In the genomic region with DNA sequence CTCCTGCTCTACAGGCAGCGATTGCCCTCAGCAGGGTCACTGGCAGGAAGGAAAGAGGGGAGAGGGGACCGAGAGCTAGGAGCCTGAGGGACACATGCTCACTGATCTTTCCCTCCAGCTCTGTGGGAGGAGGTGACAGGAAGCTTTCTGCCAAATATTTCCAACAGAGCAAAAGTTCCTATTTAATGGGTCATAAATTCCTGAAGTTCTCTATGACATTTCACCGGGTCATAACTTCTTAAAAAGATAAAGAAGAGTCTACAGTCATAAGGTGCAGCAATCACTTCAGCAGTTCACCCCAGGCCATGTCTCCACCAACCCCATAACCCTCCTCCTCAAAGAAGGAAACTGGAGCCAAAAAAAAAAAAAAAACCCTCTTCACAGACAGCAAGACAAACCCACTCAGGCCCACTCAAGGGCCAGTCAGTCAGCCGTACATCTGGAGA, we compare ENCODE assay signal across 23 cellular contexts.
DNase-seq lines count a peak whose midpoint lies in the region; ATAC-seq, FAIRE-seq and TF ChIP-seq lines count a peak whose summit lies in the region.
"Had no signal": no experiment of that assay in that cellular context is flagged by ENCODE, and none has a peak within 500 bp of the region (broad histone marks: within the 10 kb centered on the region; RNA-seq: fewer than 3 reads in every experiment).

No MANE protein-coding gene starts in this region.

- no peak for FAIRE-seq in HepG2 (lab: Jason Lieb, UNC)
- FAIRE-seq: islet of Langerhans had no signal

- H3F3A ChIP-seq in PC-3 (ENCODE audit: low read length, unreplicated experiment) = no peaks in the 10 kb centered on the region

- H3K79me2 ChIP-seq in HepG2 (ENCODE audit: insufficient read depth, low read length) (no peaks in the 10 kb centered on the region), PC-3 (ENCODE audit: low read length) (no peaks in the 10 kb centered on the region)

- H2AFZ ChIP-seq in HepG2 (ENCODE audit: low read length) = peak overlapping the region; percentile 12
- H2AFZ ChIP-seq in PC-3 (ENCODE audit: low read length) = no peak overlapping the region

- intact Hi-C loops in HepG2 (cut with micrococcal nuclease; ENCODE audit: unreplicated experiment) = no loop called here
- intact Hi-C loops in right lobe of liver (cut with DNase I) = no loop called here
- intact Hi-C loops in PC-3 (cut with micrococcal nuclease) = loop anchor here (2.0 to 5.0 kb wide), 2 partner anchors 152 to 481 kb away; partner anchors contain the start of gene NR2F1-AS1

- CTCF ChIA-PET in HepG2 (lab: Yijun Ruan, JAX; ENCODE audit: low intra/inter-chr PET ratio, low total read pairs) (no interaction called here), PC-3 (lab: Charles Lee) (no interaction called here)

- H3K4me2 ChIP-seq in HepG2 (ENCODE audit: low read depth, low read length) (peak overlapping the region; percentile 29; the same call in 1 of the 2 replicates), PC-3 (ENCODE audit: low read length) (peak overlapping the region; percentile 21)
- H3K4me2 ChIP-seq: BLaER1 treated with 17β-estradiol and CSF1 and Interleukin-3, amounts not matched to agents 10 nM and 100 nM had no signal

- no peaks in the 10 kb centered on the region for H4K20me1 ChIP-seq in HepG2 (ENCODE audit: insufficient read depth, low read length)
- no peaks in the 10 kb centered on the region for H4K20me1 ChIP-seq in PC-3 (ENCODE audit: low read length)
- H4K20me1 ChIP-seq: BLaER1 treated with 17β-estradiol and CSF1 and Interleukin-3, amounts not matched to agents 10 nM and 100 nM had no signal

- POLR2A ChIA-PET in HepG2 (lab: Yijun Ruan, JAX) (no interaction called here), PC-3 (lab: Charles Lee; ENCODE audit: unreplicated experiment) (no interaction called here)

- no peaks in the 10 kb centered on the region; a peak in 1 of 5 replicates for H3K27me3 ChIP-seq in HepG2 (ENCODE audit: control insufficient read depth in 1 of 2, insufficient read depth in 2 of 2, low read length in 2 of 2)
- H3K27me3 ChIP-seq in right lobe of liver = no peaks in the 10 kb centered on the region
- no peaks in the 10 kb centered on the region for H3K27me3 ChIP-seq in PC-3 (ENCODE audit: low read length)
- H3K27me3 ChIP-seq in Peyer's patch = no peaks in the 10 kb centered on the region
- H3K27me3 ChIP-seq: BLaER1 treated with 17β-estradiol and CSF1 and Interleukin-3, amounts not matched to agents 10 nM and 100 nM; stomach had no signal

- no peak for TF ChIP-seq RAD21 in HepG2 (CRISPR knock-in tag; IDR thresholded peaks at IDR 0.05)

- ATAC-seq in HepG2 = no peak; the same call in 2 of the 3 replicates
- no peak for ATAC-seq in right lobe of liver
- peak; percentile 66 for ATAC-seq in PC-3
- ATAC-seq: mucosa of descending colon had no signal

- no peak for TF ChIP-seq EP300 in HepG2 (IDR thresholded peaks at IDR 0.05; ENCODE audit: low read depth in 2 of 2, low read length in 2 of 2)
- no peak for TF ChIP-seq EP300 in HepG2 (CRISPR knock-in tag; IDR thresholded peaks at IDR 0.05; ENCODE audit: borderline replicate concordance)

- H3K4me3 ChIP-seq in HepG2 (replicated peaks in 1 of 3; ENCODE audit: insufficient read depth in 1 of 3, low read depth in 2 of 3, low read length in 3 of 3) (no peak overlapping the region), right lobe of liver (no peak overlapping the region), PC-3 (ENCODE audit: low read length) (no peak overlapping the region), Peyer's patch (no peak overlapping the region)
- H3K4me3 ChIP-seq: BLaER1 treated with 17β-estradiol and CSF1 and Interleukin-3, amounts not matched to agents 10 nM and 100 nM; cardiac muscle cell; mucosa of descending colon; SK-N-MC; stomach had no signal

- in situ Hi-C loops in HepG2 (cut with HindIII; ENCODE audit: extremely low pct_ligation_motif_present, low pct_unique_long_range_greater_than_20kb) = no loop called here

- DNase-seq in HepG2 (ENCODE audit: low spot score) = no peak
- DNase-seq in right lobe of liver = no peak
- peak; percentile 61 for DNase-seq in PC-3
- DNase-seq in kidney tubule cell (ENCODE audit: low spot score) = peak; percentile 23
- no peak for DNase-seq in NCI-H2171 (lab: John Stamatoyannopoulos, UW)
- DNase-seq in Peyer's patch = no peak
- no peak for DNase-seq in NCI-H187 treated with DMSO at 0.1 percent for 48 hours (lab: John Stamatoyannopoulos, UW)
- no peak for DNase-seq in iPS-NIHi7 (ENCODE audit: extremely low spot score)
- DNase-seq: 8988T; activated CD4-positive, alpha-beta T cell treated with anti-CD3 and anti-CD28 coated beads, Interleukin-2, amount 10 ng/mL, durations not matched to agents 24 days and 14 days; activated naive CD4-positive, alpha-beta T cell treated with anti-CD3 and anti-CD28 coated beads, Interleukin-2, amount 50 U/mL, for 16 hours; Calu3; GOT3; KG1; mucosa of descending colon; NCI-H69; stomach; T-helper 2 cell had no signal

- TF ChIP-seq POLR2A in HepG2 (IDR thresholded peaks at IDR 0.05; ENCODE audit: insufficient read depth in 1 of 2, low read depth in 2 of 2, low read length in 2 of 2) = no peak
- TF ChIP-seq POLR2A in right lobe of liver (IDR thresholded peaks at IDR 0.05) = no peak
- TF ChIP-seq POLR2A in Peyer's patch (IDR thresholded peaks at IDR 0.05) = no peak

- BruUV-seq in HepG2 (replicated peaks; lab: Mats Ljungman, UMichigan) = no TSS peak
- no TSS peak for BruUV-seq in PC-3 (replicated peaks; lab: Mats Ljungman, UMichigan)

- TF ChIP-seq CTCF in HepG2 (CRISPR knock-in tag; IDR thresholded peaks at IDR 0.05) = no peak
- no peak for TF ChIP-seq CTCF in right lobe of liver (IDR thresholded peaks at IDR 0.05)
- TF ChIP-seq CTCF in PC-3 (conservative IDR thresholded peaks at IDR 0.05; ENCODE audit: low read depth, low read length) = no peak
- no peak for TF ChIP-seq CTCF in Peyer's patch (IDR thresholded peaks at IDR 0.05)

- H3K27ac ChIP-seq in HepG2 (ENCODE audit: extremely low read length, insufficient read depth, low read length) (no peak overlapping the region), right lobe of liver (no peak overlapping the region), PC-3 (ENCODE audit: low read length) (peak overlapping the region; percentile 64), Peyer's patch (no peak overlapping the region)
- H3K27ac ChIP-seq: BLaER1 treated with 17β-estradiol and CSF1 and Interleukin-3, amounts not matched to agents 10 nM and 100 nM; cardiac muscle cell; SK-N-MC; stomach; VCaP had no signal

- no peaks in the 10 kb centered on the region for H3K9me2 ChIP-seq in PC-3 (replicated peaks; ENCODE audit: low read length)

- H3K36me3 ChIP-seq in HepG2 (replicated peaks in 1 of 2; ENCODE audit: control insufficient read depth in 1 of 2, insufficient read depth in 2 of 2, low read length in 2 of 2) = no peaks in the 10 kb centered on the region
- no peaks in the 10 kb centered on the region for H3K36me3 ChIP-seq in right lobe of liver
- no peaks in the 10 kb centered on the region for H3K36me3 ChIP-seq in PC-3 (ENCODE audit: low read depth, low read length)
- no peaks in the 10 kb centered on the region for H3K36me3 ChIP-seq in Peyer's patch
- H3K36me3 ChIP-seq: BLaER1 treated with 17β-estradiol and CSF1 and Interleukin-3, amounts not matched to agents 10 nM and 100 nM; cardiac muscle cell; stomach had no signal

- H3K4me1 ChIP-seq in HepG2 (ENCODE audit: insufficient read depth, low read length) (peaks cover 6% of the 10 kb centered on the region), right lobe of liver (no peaks in the 10 kb centered on the region), PC-3 (ENCODE audit: insufficient read depth, low read length) (peaks cover 20% of the 10 kb centered on the region), Peyer's patch (no peaks in the 10 kb centered on the region)
- H3K4me1 ChIP-seq: stomach had no signal

- H3K9me3 ChIP-seq in HepG2 (ENCODE audit: low read length) (no peaks in the 10 kb centered on the region), right lobe of liver (no peaks in the 10 kb centered on the region), PC-3 (ENCODE audit: low read length) (no peaks in the 10 kb centered on the region), Peyer's patch (no peaks in the 10 kb centered on the region)
- H3K9me3 ChIP-seq: BLaER1 treated with 17β-estradiol and CSF1 and Interleukin-3, amounts not matched to agents 10 nM and 100 nM; mucosa of descending colon; stomach had no signal

- no peak overlapping the region for H3K9ac ChIP-seq in HepG2 (ENCODE audit: insufficient read depth, low read depth, low read length)
- H3K9ac ChIP-seq in PC-3 (ENCODE audit: low read length) = no peak overlapping the region
- H3K9ac ChIP-seq: BLaER1 treated with 17β-estradiol and CSF1 and Interleukin-3, amounts not matched to agents 10 nM and 100 nM had no signal

- 22% methylated on average over 4 of the region's 4 CpGs for WGBS in HepG2 (ENCODE audit: low lambda C conversion rate)
- WGBS in right lobe of liver (ENCODE audit: insufficient coverage, low coverage, low lambda C conversion rate, missing lambda C conversion rate) = 39% methylated on average over 4 of the region's 4 CpGs

TF ChIP-seq in HepG2, 621 proteins besides CTCF, POLR2A, EP300 and RAD21 (continues in another document):
- TF ChIP-seq HNRNPL (IDR thresholded peaks at IDR 0.05; ENCODE audit: low read depth, low read length) = no peak
- TF ChIP-seq DMAP1 (CRISPR knock-in tag; IDR thresholded peaks at IDR 0.05) = no peak
- TF ChIP-seq ZNF343 (CRISPR knock-in tag; IDR thresholded peaks at IDR 0.05) = no peak
- TF ChIP-seq ZNF317 (CRISPR knock-in tag; IDR thresholded peaks at IDR 0.05) = no peak
- no peak for TF ChIP-seq HNRNPUL1 (IDR thresholded peaks at IDR 0.05; ENCODE audit: low read depth, low read length)
- TF ChIP-seq SP140L (CRISPR knock-in tag; IDR thresholded peaks at IDR 0.05; ENCODE audit: borderline replicate concordance) = no peak
- TF ChIP-seq, protein P1, sequence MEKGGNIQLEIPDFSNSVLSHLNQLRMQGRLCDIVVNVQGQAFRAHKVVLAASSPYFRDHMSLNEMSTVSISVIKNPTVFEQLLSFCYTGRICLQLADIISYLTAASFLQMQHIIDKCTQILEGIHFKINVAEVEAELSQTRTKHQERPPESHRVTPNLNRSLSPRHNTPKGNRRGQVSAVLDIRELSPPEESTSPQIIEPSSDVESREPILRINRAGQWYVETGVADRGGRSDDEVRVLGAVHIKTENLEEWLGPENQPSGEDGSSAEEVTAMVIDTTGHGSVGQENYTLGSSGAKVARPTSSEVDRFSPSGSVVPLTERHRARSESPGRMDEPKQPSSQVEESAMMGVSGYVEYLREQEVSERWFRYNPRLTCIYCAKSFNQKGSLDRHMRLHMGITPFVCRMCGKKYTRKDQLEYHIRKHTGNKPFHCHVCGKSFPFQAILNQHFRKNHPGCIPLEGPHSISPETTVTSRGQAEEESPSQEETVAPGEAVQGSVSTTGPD (CRISPR knock-in tag; IDR thresholded peaks at IDR 0.05) = no peak
- TF ChIP-seq SRSF9 (IDR thresholded peaks at IDR 0.05; ENCODE audit: borderline replicate concordance, insufficient read depth, low read depth, low read length, poor library complexity, severe bottlenecking) = no peak

Comparison
In these comparisons a context has a peak if more than half of its experiments do, and no peak if none do; other contexts are left out.
1. DNase-seq: peak in PC-3 (single experiment) and kidney tubule cell (single experiment); none in HepG2 (single experiment), right lobe of liver (0 of 3), NCI-H2171 (single experiment), Peyer's patch (0 of 3), NCI-H187 treated with DMSO at 0.1 percent for 48 hours (single experiment) and iPS-NIHi7 (single experiment).